Comparison of ENCODE assay signal across 27 cellular contexts in the genomic region with DNA sequence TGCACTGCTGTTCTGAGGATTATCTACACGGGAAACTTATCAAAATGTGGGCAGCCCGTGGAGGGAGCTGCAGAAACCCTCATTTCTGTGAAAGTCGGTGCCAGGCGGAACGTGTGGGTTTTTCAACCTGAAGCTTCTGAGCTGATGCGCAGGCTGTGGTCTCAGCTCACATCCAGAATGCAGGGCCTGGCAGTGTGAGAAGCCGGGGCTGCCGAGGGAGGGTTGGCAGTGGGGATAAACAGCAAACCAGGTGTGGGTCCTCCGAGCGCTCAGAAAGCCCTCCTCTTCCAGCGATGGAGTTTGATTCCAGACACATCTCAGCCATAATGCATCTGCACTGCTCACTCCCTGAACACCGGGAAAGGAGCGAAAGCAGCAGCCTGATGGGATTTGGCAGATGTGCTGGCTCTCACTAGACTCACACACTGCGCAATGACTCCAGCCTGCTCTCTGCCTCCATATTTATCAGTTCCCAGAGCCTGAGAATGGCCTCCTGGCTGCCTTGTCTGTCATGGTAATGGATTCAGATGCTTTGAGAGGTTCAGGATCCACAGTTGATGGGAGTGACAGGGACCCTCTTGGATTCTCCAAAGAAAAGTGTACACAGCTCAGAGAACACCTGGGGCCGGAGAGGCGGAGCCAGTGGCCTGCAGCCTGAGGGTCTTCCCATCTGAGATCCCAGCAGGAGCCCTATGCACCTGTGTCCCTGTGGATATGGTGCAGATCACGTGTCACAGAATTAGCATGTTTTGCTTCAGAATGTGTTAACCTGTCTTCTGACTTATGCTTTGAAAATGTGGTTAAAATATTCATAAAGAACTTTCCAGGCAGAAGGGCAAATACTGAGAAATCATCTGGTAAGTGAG.
DNase-seq lines count a peak whose midpoint lies in the region; ATAC-seq, FAIRE-seq and TF ChIP-seq lines count a peak whose summit lies in the region.
"Had no signal": no experiment of that assay in that cellular context is flagged by ENCODE, and none has a peak within 500 bp of the region (broad histone marks: within the 10 kb centered on the region; RNA-seq: fewer than 3 reads in every experiment).

No MANE protein-coding gene starts in this region.

- H3K9me3 ChIP-seq in kidney (ENCODE audit: control insufficient read depth in 1 of 2, low read length in 2 of 2), result no peaks in the 10 kb centered on the region
- H3K9me3 ChIP-seq: heart left ventricle, SJSA1, upper lobe of left lung had no signal

- no peak overlapping the region for H3K27ac Mint-ChIP-seq in natural killer cell treated with Interleukin-12 subunit alpha and Interleukin-12 subunit beta and Interleukin-15 and Interleukin-18, amount 100 ng/mL, for 72 hours
- H3K27ac Mint-ChIP-seq in natural killer cell, result no peak overlapping the region
- H3K27ac Mint-ChIP-seq: dendritic cell treated with granulocyte-macrophage colony-stimulating factor and Interleukin-4, amounts not matched to agents 40 ng/mL and 50 ng/mL, for 4 days; endodermal cell; nephron had no signal

- H3K9ac ChIP-seq in kidney (ENCODE audit: low read length in 2 of 2), result no peak overlapping the region

- no peak overlapping the region for H3K27ac ChIP-seq in kidney (ENCODE audit: low read depth in 2 of 2, low read length in 2 of 2)
- H3K27ac ChIP-seq: 22Rv1, C4-2B, heart left ventricle, SJSA1, upper lobe of left lung had no signal

- H3K4me1 ChIP-seq in kidney (ENCODE audit: control insufficient read depth in 1 of 2, insufficient read depth in 1 of 2, low read depth in 1 of 2, low read length in 2 of 2), result no peaks in the 10 kb centered on the region
- H3K4me1 ChIP-seq: heart left ventricle, SJSA1, upper lobe of left lung had no signal

- no peak for TF ChIP-seq POLR2A in lower leg skin (IDR thresholded peaks at IDR 0.05)

- intact Hi-C loops in natural killer cell (cut with micrococcal nuclease), result no loop called here
- intact Hi-C loops in kidney (cut with DNase I), result no loop called here
- intact Hi-C loops in lower leg skin (cut with DNase I; ENCODE audit: low total_unique reads), result no loop called here

- H3K4me3 Mint-ChIP-seq in natural killer cell treated with Interleukin-12 subunit alpha and Interleukin-12 subunit beta and Interleukin-15 and Interleukin-18, amount 100 ng/mL, for 72 hours, result no peak overlapping the region
- no peak overlapping the region for H3K4me3 Mint-ChIP-seq in natural killer cell
- H3K4me3 Mint-ChIP-seq: central memory CD8-positive, alpha-beta T cell; dendritic cell treated with granulocyte-macrophage colony-stimulating factor and Interleukin-4, amounts not matched to agents 40 ng/mL and 50 ng/mL, for 4 days; endodermal cell; nephron had no signal

- H3K9me3 Mint-ChIP-seq in natural killer cell treated with Interleukin-12 subunit alpha and Interleukin-12 subunit beta and Interleukin-15 and Interleukin-18, amount 100 ng/mL, for 72 hours, result no peaks in the 10 kb centered on the region
- no peaks in the 10 kb centered on the region for H3K9me3 Mint-ChIP-seq in natural killer cell
- H3K9me3 Mint-ChIP-seq: central memory CD8-positive, alpha-beta T cell; dendritic cell treated with granulocyte-macrophage colony-stimulating factor and Interleukin-4, amounts not matched to agents 40 ng/mL and 50 ng/mL, for 4 days; endodermal cell; nephron had no signal

- H3K4me3 ChIP-seq in kidney (ENCODE audit: low read length in 2 of 2) (no peak overlapping the region), lower leg skin (ENCODE audit: low read depth, poor library complexity, severe bottlenecking) (no peak overlapping the region)
- H3K4me3 ChIP-seq: heart left ventricle, lung, SJSA1, smooth muscle cell, upper lobe of left lung had no signal

- 73 to 76% methylated on average over 17 of the region's 17 CpGs for WGBS in lower leg skin, 2 donors

- peak; percentile 26 to 41 for ATAC-seq in natural killer cell treated with Interleukin-12 subunit alpha and Interleukin-12 subunit beta and Interleukin-15 and Interleukin-18, amount 100 ng/mL, for 72 hours
- ATAC-seq in natural killer cell, result no peak
- no peak for ATAC-seq in HG02588 (IDR thresholded peaks at IDR 0.05; ENCODE audit: unreplicated experiment)
- ATAC-seq: esophagus mucosa, heart left ventricle had no signal

- H3K36me3 Mint-ChIP-seq in natural killer cell treated with Interleukin-12 subunit alpha and Interleukin-12 subunit beta and Interleukin-15 and Interleukin-18, amount 100 ng/mL, for 72 hours, result no peaks in the 10 kb centered on the region
- no peaks in the 10 kb centered on the region for H3K36me3 Mint-ChIP-seq in natural killer cell

- TF ChIP-seq CTCF in natural killer cell (IDR thresholded peaks at IDR 0.05) (no peak), kidney (IDR thresholded peaks at IDR 0.05; ENCODE audit: borderline replicate concordance, extremely low read depth, insufficient read depth) (no peak), lower leg skin (IDR thresholded peaks at IDR 0.05) (no peak)

- no peak for FAIRE-seq in kidney (lab: Jason Lieb, UNC)
- FAIRE-seq: D721Med had no signal

- peaks cover 2 to 5% of the 10 kb centered on the region in 2 donors for H3K4me1 Mint-ChIP-seq in natural killer cell treated with Interleukin-12 subunit alpha and Interleukin-12 subunit beta and Interleukin-15 and Interleukin-18, amount 100 ng/mL, for 72 hours (ENCODE audit: low read depth in 2 of 2)
- H3K4me1 Mint-ChIP-seq in natural killer cell, result no peaks in the 10 kb centered on the region
- H3K4me1 Mint-ChIP-seq: central memory CD8-positive, alpha-beta T cell; nephron had no signal

- peak; percentile 3 for DNase-seq in NCI-H345 (lab: John Stamatoyannopoulos, UW)
- no peak for DNase-seq in NCI-H345 treated with DMSO at 0.1 percent for 48 hours (lab: John Stamatoyannopoulos, UW; ENCODE audit: unreplicated experiment)
- DNase-seq in natural killer cell treated with Interleukin-12 subunit alpha and Interleukin-12 subunit beta and Interleukin-15 and Interleukin-18, amount 100 ng/mL, for 72 hours (ENCODE audit: low spot score), result peak; percentile 57
- DNase-seq in natural killer cell, result no peak
- DNase-seq in kidney, result peak; percentile 53
- no peak for DNase-seq in lower leg skin (ENCODE audit: low spot score in 2 of 2)
- DNase-seq in CD1c-positive myeloid dendritic cell (ENCODE audit: extremely low spot score), result no peak
- DNase-seq: activated CD4-positive, CD25-positive, alpha-beta regulatory T cell; endodermal cell; foreskin fibroblast; heart left ventricle; IMR-90; NCI-H1092; NCI-H2029; stimulated activated CD4-positive, alpha-beta T cell treated with anti-CD3 and anti-CD28 coated beads, Interleukin-2, amount 100 ng/mL, for 24 hours; upper lobe of left lung had no signal

- no peaks in the 10 kb centered on the region for H3K27me3 Mint-ChIP-seq in natural killer cell treated with Interleukin-12 subunit alpha and Interleukin-12 subunit beta and Interleukin-15 and Interleukin-18, amount 100 ng/mL, for 72 hours
- no peaks in the 10 kb centered on the region for H3K27me3 Mint-ChIP-seq in natural killer cell (ENCODE audit: low read depth in 2 of 2)
- H3K27me3 Mint-ChIP-seq: dendritic cell treated with granulocyte-macrophage colony-stimulating factor and Interleukin-4, amounts not matched to agents 40 ng/mL and 50 ng/mL, for 4 days had no signal

- no peaks in the 10 kb centered on the region for H3K36me3 ChIP-seq in kidney (ENCODE audit: control insufficient read depth in 1 of 2, insufficient read depth in 2 of 2, low read length in 2 of 2)
- H3K36me3 ChIP-seq: heart left ventricle, SJSA1, upper lobe of left lung had no signal

Comparison
In these comparisons a context has a peak if more than half of its experiments do, and no peak if none do; other contexts are left out.
1. DNase-seq: peak in NCI-H345 (single experiment), natural killer cell treated with Interleukin-12 subunit alpha and Interleukin-12 subunit beta and Interleukin-15 and Interleukin-18, amount 100 ng/mL, for 72 hours (single experiment) and kidney (single experiment); none in NCI-H345 treated with DMSO at 0.1 percent for 48 hours (single experiment), natural killer cell (single experiment), lower leg skin (0 of 2) and CD1c-positive myeloid dendritic cell (single experiment).
2. ATAC-seq: peak in natural killer cell treated with Interleukin-12 subunit alpha and Interleukin-12 subunit beta and Interleukin-15 and Interleukin-18, amount 100 ng/mL, for 72 hours (2 of 2); none in natural killer cell (0 of 3) and HG02588 (single experiment).